In genomic region chr11:85672111-85672875, GRCh38 we compare ENCODE assay signal across 1 cellular context.
TF ChIP-seq lines count a peak whose summit lies in the region.

No MANE protein-coding gene starts in this region.

TF ChIP-seq in H1, 55 proteins besides CTCF, POLR2A, EP300 and RAD21:
- TF ChIP-seq GABPA (IDR thresholded peaks at IDR 0.05; ENCODE audit: borderline replicate concordance, insufficient read depth, low read length): no peak
- TF ChIP-seq TEAD4 (IDR thresholded peaks at IDR 0.05; ENCODE audit: low read depth, low read length): peak; percentile 47; the same call in 1 of the 2 replicates
